In genomic region chr2:16126141-16126968, GRCh38 we compare ENCODE assay signal across 26 cellular contexts.
DNase-seq lines count a peak whose midpoint lies in the region; ATAC-seq, FAIRE-seq and TF ChIP-seq lines count a peak whose summit lies in the region.
"Had no signal": no experiment of that assay in that cellular context is flagged by ENCODE, and none has a peak within 500 bp of the region (broad histone marks: within the 10 kb centered on the region; RNA-seq: fewer than 3 reads in every experiment).

No MANE protein-coding gene starts in this region.

- H4K20me1 ChIP-seq in PC-3 (ENCODE audit: low read length) (no peaks in the 10 kb centered on the region), smooth muscle cell (ENCODE audit: low read depth) (no peaks in the 10 kb centered on the region)

- H3K4me1 ChIP-seq in PC-3 (ENCODE audit: insufficient read depth, low read length) (no peaks in the 10 kb centered on the region), smooth muscle cell (ENCODE audit: low read depth) (peaks cover 8% of the 10 kb centered on the region)
- H3K4me1 ChIP-seq: ascending aorta, SJSA1 had no signal

- no peaks in the 10 kb centered on the region for H3K9me2 ChIP-seq in PC-3 (replicated peaks; ENCODE audit: low read length)

- POLR2A ChIA-PET in PC-3 (lab: Charles Lee; ENCODE audit: unreplicated experiment): no interaction called here
- POLR2A ChIA-PET in HEK293T (lab: Yijun Ruan, JAX): no interaction called here

- H3K9me3 ChIP-seq in PC-3 (ENCODE audit: low read length) (no peaks in the 10 kb centered on the region), smooth muscle cell (replicated peaks; ENCODE audit: low read depth) (peaks cover 2% of the 10 kb centered on the region)
- H3K9me3 ChIP-seq: ascending aorta, thoracic aorta had no signal

- H3K27ac ChIP-seq in PC-3 (ENCODE audit: low read length) (no peak overlapping the region), smooth muscle cell (ENCODE audit: low read depth) (peak overlapping the region; percentile 44)
- H3K27ac ChIP-seq: ascending aorta, SJSA1, thoracic aorta had no signal

- H3K4me2 ChIP-seq in PC-3 (ENCODE audit: low read length): no peak overlapping the region
- H3K4me2 ChIP-seq in smooth muscle cell: peak overlapping the region; percentile 58

- CTCF ChIA-PET in PC-3 (lab: Charles Lee): no interaction called here
- CTCF ChIA-PET in HEK293T (lab: Yijun Ruan, JAX): interaction anchor here (0.6 kb wide), 1 partner anchor 229 kb away, joined by 5 read pairs; no protein-coding TSS in a partner anchor

- H3K79me2 ChIP-seq in PC-3 (ENCODE audit: low read length) (no peaks in the 10 kb centered on the region), smooth muscle cell (ENCODE audit: low read depth) (no peaks in the 10 kb centered on the region)

- intact Hi-C loops in PC-3 (cut with micrococcal nuclease): no loop called here

- no peak overlapping the region for H2AFZ ChIP-seq in PC-3 (ENCODE audit: low read length)
- no peak overlapping the region for H2AFZ ChIP-seq in smooth muscle cell (ENCODE audit: low read depth)

- no TSS peak for BruUV-seq in PC-3 (replicated peaks; lab: Mats Ljungman, UMichigan)

- no peak overlapping the region for H3K9ac ChIP-seq in PC-3 (ENCODE audit: low read length)
- no peak overlapping the region for H3K9ac ChIP-seq in smooth muscle cell (ENCODE audit: low read depth)

- peak; percentile 8 for DNase-seq in PC-3
- peak; percentile 78 for DNase-seq in bronchial epithelial cell (ENCODE audit: low read depth)
- peak; percentile 68 for DNase-seq in kidney tubule cell (ENCODE audit: low spot score)
- DNase-seq in smooth muscle cell (lab: John Stamatoyannopoulos, UW; ENCODE audit: unreplicated experiment): no peak
- DNase-seq in SW480 (ENCODE audit: low spot score): no peak
- DNase-seq in NCI-H526 treated with DMSO at 0.1 percent for 48 hours (lab: John Stamatoyannopoulos, UW): no peak
- no peak for DNase-seq in HEK293T (ENCODE audit: extremely low spot score)
- DNase-seq: activated CD4-positive, alpha-beta memory T cell treated with anti-CD3 and anti-CD28 coated beads, Interleukin-2, amount 10 ng/mL, durations not matched to agents 7 days and 5 days; central memory CD4-positive, alpha-beta T cell; DND-41; Kasumi-1; NCI-H187; NCI-H2171 treated with DMSO at 0.1 percent for 48 hours; NCI-H526; nephron progenitor cell; posterior cingulate gyrus had no signal

- peak; percentile 94 for FAIRE-seq in bronchial epithelial cell (lab: Jason Lieb, UNC)
- FAIRE-seq: GM18507, islet of Langerhans had no signal

- H3K4me3 ChIP-seq in PC-3 (ENCODE audit: low read length): no peak overlapping the region
- H3K4me3 ChIP-seq in bronchial epithelial cell (ENCODE audit: low read depth, low read length): no peak overlapping the region
- no peak overlapping the region for H3K4me3 ChIP-seq in smooth muscle cell
- H3K4me3 ChIP-seq: ascending aorta, SJSA1, thoracic aorta had no signal

- H3K27me3 ChIP-seq in PC-3 (ENCODE audit: low read length) (no peaks in the 10 kb centered on the region), bronchial epithelial cell (ENCODE audit: control insufficient read depth, insufficient read depth, low read length) (no peaks in the 10 kb centered on the region), smooth muscle cell (ENCODE audit: low read depth) (no peaks in the 10 kb centered on the region)
- H3K27me3 ChIP-seq: ascending aorta, SJSA1 had no signal

- no peaks in the 10 kb centered on the region for H3K36me3 ChIP-seq in PC-3 (ENCODE audit: low read depth, low read length)
- H3K36me3 ChIP-seq in bronchial epithelial cell (ENCODE audit: control insufficient read depth, insufficient read depth, low read length): no peaks in the 10 kb centered on the region
- no peaks in the 10 kb centered on the region for H3K36me3 ChIP-seq in smooth muscle cell (ENCODE audit: low read depth)
- H3K36me3 ChIP-seq: ascending aorta, SJSA1, thoracic aorta had no signal

- 62% methylated on average over 9 of the region's 9 CpGs for WGBS in smooth muscle cell (ENCODE audit: low lambda C conversion rate)

- H3F3A ChIP-seq in PC-3 (ENCODE audit: low read length, unreplicated experiment) (no peaks in the 10 kb centered on the region), smooth muscle cell (ENCODE audit: low read depth) (peaks cover 8% of the 10 kb centered on the region)

- ATAC-seq in PC-3: no peak
- ATAC-seq in HG03378 (IDR thresholded peaks at IDR 0.05; ENCODE audit: unreplicated experiment): no peak
- ATAC-seq: activated CD4-positive, CD25-positive, alpha-beta regulatory T cell treated with anti-CD3 and anti-CD28 coated beads, Interleukin-2, amount 50 U/mL, for 24 hours; activated naive CD4-positive, alpha-beta T cell treated with anti-CD3 and anti-CD28 coated beads, Interleukin-2, amount 50 U/mL, for 72 hours; HCT116; sciatic nerve had no signal

- TF ChIP-seq CTCF in PC-3 (conservative IDR thresholded peaks at IDR 0.05; ENCODE audit: low read depth, low read length) (no peak), bronchial epithelial cell (IDR thresholded peaks at IDR 0.05; ENCODE audit: insufficient read depth, low read length, severe bottlenecking) (no peak), smooth muscle cell (IDR thresholded peaks at IDR 0.05; ENCODE audit: borderline replicate concordance, insufficient read depth, poor library complexity, severe bottlenecking) (no peak)

TF ChIP-seq in HEK293T, 16 proteins besides CTCF, POLR2A, EP300 and RAD21:
- no peak for TF ChIP-seq ZNF384 (IDR thresholded peaks at IDR 0.05)
- TF ChIP-seq TARDBP (IDR thresholded peaks at IDR 0.05): no peak
- TF ChIP-seq ARNT (IDR thresholded peaks at IDR 0.05): no peak
- no peak for TF ChIP-seq BHLHE40 (IDR thresholded peaks at IDR 0.05; ENCODE audit: borderline replicate concordance)
- TF ChIP-seq FOXM1 (IDR thresholded peaks at IDR 0.05; ENCODE audit: borderline replicate concordance): no peak
- TF ChIP-seq PKNOX1 (IDR thresholded peaks at IDR 0.05): no peak
- TF ChIP-seq CTBP1 (IDR thresholded peaks at IDR 0.05; ENCODE audit: borderline replicate concordance): no peak
- TF ChIP-seq FOXK2 (IDR thresholded peaks at IDR 0.05): no peak
- TF ChIP-seq LEF1 (IDR thresholded peaks at IDR 0.05; ENCODE audit: borderline replicate concordance): no peak

Comparison
In these comparisons a context has a peak if more than half of its experiments do, and no peak if none do; other contexts are left out.
1. DNase-seq: peak in PC-3 (single experiment), bronchial epithelial cell (single experiment) and kidney tubule cell (single experiment); none in smooth muscle cell (single experiment), SW480 (single experiment), NCI-H526 treated with DMSO at 0.1 percent for 48 hours (single experiment) and HEK293T (single experiment).